Comparison of ENCODE assay signal across 8 cellular contexts in genomic region chr5:171850354-171850947, GRCh38.
DNase-seq lines count a peak whose midpoint lies in the region; ATAC-seq, FAIRE-seq and TF ChIP-seq lines count a peak whose summit lies in the region.

No MANE protein-coding gene starts in this region.

- DNase-seq in A673 (ENCODE audit: low spot score) (peak; percentile 68), H4 (ENCODE audit: low spot score) (peak; percentile 27), RWPE2 (ENCODE audit: low spot score) (no peak), left cardiac atrium (no peak), T-helper 2 cell (no peak), kidney (no peak), Ammon's horn (ENCODE audit: low spot score) (no peak)

- H3K36me3 ChIP-seq in A673 (ENCODE audit: insufficient read depth, low read length, poor library complexity, severe bottlenecking) (no peaks in the 10 kb centered on the region), RWPE2 (ENCODE audit: low read depth) (no peaks in the 10 kb centered on the region), kidney (ENCODE audit: control insufficient read depth in 1 of 2, insufficient read depth in 2 of 2, low read length in 2 of 2) (no peaks in the 10 kb centered on the region)

- no peaks in the 10 kb centered on the region for H3K4me1 ChIP-seq in A673 (ENCODE audit: insufficient read depth, low read length, poor library complexity, severe bottlenecking)
- H3K4me1 ChIP-seq in RWPE2 (ENCODE audit: insufficient read depth, poor library complexity, severe bottlenecking) = no peaks in the 10 kb centered on the region
- no peaks in the 10 kb centered on the region for H3K4me1 ChIP-seq in kidney (ENCODE audit: control insufficient read depth in 1 of 2, insufficient read depth in 1 of 2, low read depth in 1 of 2, low read length in 2 of 2)

- ATAC-seq in RWPE2 (ENCODE audit: low read depth) (peak; percentile 43; the same call in 1 of the 3 replicates), left cardiac atrium (peak; percentile 8 to 64), HG03521 (IDR thresholded peaks at IDR 0.05; ENCODE audit: unreplicated experiment) (no peak)

- no peak for FAIRE-seq in kidney (lab: Jason Lieb, UNC)

- CTCF ChIA-PET in A673 (lab: Charles Lee) = no interaction called here

- H3K9ac ChIP-seq in kidney (ENCODE audit: low read length in 2 of 2) = no peak overlapping the region

- peak; percentile 58 for TF ChIP-seq CTCF in A673 (conservative IDR thresholded peaks at IDR 0.05; ENCODE audit: low read depth, low read length)
- peak; percentile 66 for TF ChIP-seq CTCF in RWPE2 (IDR thresholded peaks at IDR 0.05; ENCODE audit: poor library complexity, severe bottlenecking)
- no peak for TF ChIP-seq CTCF in kidney (IDR thresholded peaks at IDR 0.05; ENCODE audit: borderline replicate concordance, extremely low read depth, insufficient read depth)

- intact Hi-C loops in A673 (cut with micrococcal nuclease; ENCODE audit: unreplicated experiment) (loop anchor here (5.0 to 10.0 kb wide), 2 partner anchors 216 to 433 kb away; partner anchors contain the start of gene FGF18), left cardiac atrium (cut with DNase I) (no loop called here), kidney (cut with DNase I) (no loop called here)

- no peak overlapping the region for H3K27ac ChIP-seq in A673 (ENCODE audit: low read depth, low read length, poor library complexity, severe bottlenecking)
- H3K27ac ChIP-seq in RWPE2 (ENCODE audit: poor library complexity, severe bottlenecking) = no peak overlapping the region
- no peak overlapping the region for H3K27ac ChIP-seq in kidney (ENCODE audit: low read depth in 2 of 2, low read length in 2 of 2)

- no peaks in the 10 kb centered on the region for H3K9me3 ChIP-seq in A673 (ENCODE audit: low read depth, low read length, poor library complexity, severe bottlenecking)
- no peaks in the 10 kb centered on the region for H3K9me3 ChIP-seq in RWPE2 (ENCODE audit: severe bottlenecking)
- no peaks in the 10 kb centered on the region for H3K9me3 ChIP-seq in kidney (ENCODE audit: control insufficient read depth in 1 of 2, low read length in 2 of 2)

- BruUV-seq in A673 (replicated peaks; lab: Mats Ljungman, UMichigan) = no TSS peak

- POLR2A ChIA-PET in A673 (lab: Charles Lee; ENCODE audit: low non-redundant PET) = no interaction called here

- H3K27me3 ChIP-seq in A673 (replicated peaks; ENCODE audit: insufficient read depth, low read depth, low read length, poor library complexity) = no peaks in the 10 kb centered on the region
- no peaks in the 10 kb centered on the region for H3K27me3 ChIP-seq in RWPE2 (ENCODE audit: insufficient read depth, poor library complexity, severe bottlenecking)

- H3K4me3 ChIP-seq in A673 (ENCODE audit: low read depth, low read length, poor library complexity, severe bottlenecking) (no peak overlapping the region), RWPE2 (ENCODE audit: severe bottlenecking) (no peak overlapping the region), kidney (ENCODE audit: low read length in 2 of 2) (no peak overlapping the region)

Comparison
In these comparisons a context has a peak if more than half of its experiments do, and no peak if none do; other contexts are left out.
1. DNase-seq: peak in A673 (single experiment) and H4 (single experiment); none in RWPE2 (single experiment), left cardiac atrium (single experiment), T-helper 2 cell (0 of 5), kidney (single experiment) and Ammon's horn (single experiment).